Comparison of ENCODE assay signal across 13 cellular contexts in the genomic region with DNA sequence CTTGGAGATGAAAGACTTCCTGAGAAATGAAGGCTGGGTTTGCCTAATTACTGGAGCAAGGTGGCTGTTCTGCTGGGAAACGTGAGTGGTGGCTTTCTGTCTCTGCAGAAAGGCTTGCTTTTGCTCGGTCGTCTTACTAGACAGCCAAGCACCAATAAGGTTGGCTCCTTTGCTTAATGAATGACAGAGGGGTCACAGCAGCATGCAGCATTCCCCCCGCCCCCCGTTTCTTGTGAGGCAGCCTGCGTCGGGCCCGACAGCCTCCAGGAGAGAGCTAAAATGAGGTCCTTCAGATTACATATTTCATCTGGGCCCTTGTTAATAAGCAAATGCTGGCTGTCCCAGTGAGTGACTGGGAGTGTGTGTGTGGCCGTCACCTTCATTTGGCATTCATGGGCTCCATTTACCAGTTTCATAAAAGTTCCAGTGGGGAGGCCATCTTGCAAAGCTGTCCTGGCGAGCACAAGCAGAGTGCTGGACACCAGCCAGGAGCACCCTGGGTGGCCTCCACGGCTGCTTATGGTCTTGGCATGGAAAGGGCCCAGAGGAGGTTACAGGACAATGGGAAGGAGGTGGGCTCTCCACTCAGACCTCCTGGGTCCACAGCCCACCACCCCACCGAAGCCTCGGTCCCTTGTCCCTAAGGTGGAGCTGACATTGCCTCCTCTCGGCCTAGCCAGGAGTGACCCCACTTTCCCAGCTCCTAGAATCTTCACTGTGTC. TPM values are rescaled to one million over a fixed set of nuclear protein-coding genes. Genes with fewer than 3 reads are reported as not detected.
A peak's percentile ranks its signal among the peaks of the same experiment; 100 is the strongest.
DNase-seq lines count a peak whose midpoint lies in the region; ATAC-seq and TF ChIP-seq lines count a peak whose summit lies in the region.
"Had no signal": no experiment of that assay in that cellular context is flagged by ENCODE, and none has a peak within 500 bp of the region (broad histone marks: within the 10 kb centered on the region; RNA-seq: fewer than 3 reads in every experiment).

No MANE protein-coding gene starts in this region.

- no peaks in the 10 kb centered on the region for H3K9me2 ChIP-seq in OCI-LY1 (ENCODE audit: low read depth, low read length)

- peak overlapping the region; percentile 14 for H3K27ac Mint-ChIP-seq in stimulated activated naive CD8-positive, alpha-beta T cell treated with anti-CD3 and anti-CD28 coated beads, Interleukin-15, Interleukin-2, amounts not matched to agents 100 ng/mL and 50 ng/mL, for 24 hours
- H3K27ac Mint-ChIP-seq in endothelial cell (ENCODE audit: unreplicated experiment) = no peak overlapping the region
- H3K27ac Mint-ChIP-seq: activated naive CD8-positive, alpha-beta T cell had no signal

- H3K4me3 ChIP-seq in OCI-LY1 (ENCODE audit: low read depth, low read length, poor library complexity, severe bottlenecking) (peak overlapping the region; percentile 41), upper lobe of left lung (no peak overlapping the region), mammary epithelial cell (replicated peaks in 1 of 3; ENCODE audit: insufficient read depth in 1 of 3, low read depth in 2 of 3, low read length in 3 of 3) (no peak overlapping the region)
- H3K4me3 ChIP-seq: prostate gland had no signal

- no peaks in the 10 kb centered on the region for H3K9me3 Mint-ChIP-seq in stimulated activated naive CD8-positive, alpha-beta T cell treated with anti-CD3 and anti-CD28 coated beads, Interleukin-15, Interleukin-2, amounts not matched to agents 100 ng/mL and 50 ng/mL, for 24 hours
- H3K9me3 Mint-ChIP-seq in endothelial cell (ENCODE audit: unreplicated experiment) = no peaks in the 10 kb centered on the region

- peaks cover 21% of the 10 kb centered on the region for H3K36me3 Mint-ChIP-seq in stimulated activated naive CD8-positive, alpha-beta T cell treated with anti-CD3 and anti-CD28 coated beads, Interleukin-15, Interleukin-2, amounts not matched to agents 100 ng/mL and 50 ng/mL, for 24 hours (ENCODE audit: low read depth)
- H3K36me3 Mint-ChIP-seq in endothelial cell (ENCODE audit: low read depth, unreplicated experiment) = peaks cover 3% of the 10 kb centered on the region
- H3K36me3 Mint-ChIP-seq: activated naive CD8-positive, alpha-beta T cell had no signal

- intact Hi-C loops in mammary epithelial cell (cut with micrococcal nuclease) = no loop called here

- no peak for TF ChIP-seq CTCF in OCI-LY1 (IDR thresholded peaks at IDR 0.05; ENCODE audit: low read length)
- no peak for TF ChIP-seq CTCF in endothelial cell (IDR thresholded peaks at IDR 0.05; ENCODE audit: unreplicated experiment)
- no peak for TF ChIP-seq CTCF in upper lobe of left lung (IDR thresholded peaks at IDR 0.05)
- no peak for TF ChIP-seq CTCF in mammary epithelial cell (conservative IDR thresholded peaks at IDR 0.05 in 1 of 2, IDR thresholded peaks at IDR 0.05 in 1 of 2; ENCODE audit: extremely low read depth in 1 of 2, insufficient read depth in 1 of 2, low read depth in 1 of 2, low read length in 2 of 2)

- H2AFZ ChIP-seq in OCI-LY1 (ENCODE audit: low read length) = no peak overlapping the region
- no peak overlapping the region for H2AFZ ChIP-seq in mammary epithelial cell (ENCODE audit: low read depth, low read length)

- CTCF ChIA-PET in mammary epithelial cell (lab: Charles Lee; ENCODE audit: low non-redundant PET) = interaction anchor here (0.8 kb wide), 1 partner anchor 42 kb away, joined by 32 read pairs; no protein-coding TSS in a partner anchor

- H3K36me3 ChIP-seq in OCI-LY1 (ENCODE audit: insufficient read depth, low read length) = no peaks in the 10 kb centered on the region
- H3K36me3 ChIP-seq in upper lobe of left lung = peaks cover 0 to 19% (median 11%) of the 10 kb centered on the region in 4 donors
- peaks cover 2% of the 10 kb centered on the region for H3K36me3 ChIP-seq in mammary epithelial cell (ENCODE audit: insufficient read depth, low read length)
- H3K36me3 ChIP-seq: prostate gland had no signal

- no TSS peak for BruUV-seq in mammary epithelial cell (replicated peaks; lab: Mats Ljungman, UMichigan)

- H4K20me1 ChIP-seq in OCI-LY1 (ENCODE audit: insufficient read depth, low read length) (no peaks in the 10 kb centered on the region), mammary epithelial cell (ENCODE audit: insufficient read depth, low read length) (no peaks in the 10 kb centered on the region)

- H3K79me2 ChIP-seq in OCI-LY1 (ENCODE audit: insufficient read depth, low read length) (no peaks in the 10 kb centered on the region), mammary epithelial cell (ENCODE audit: insufficient read depth, low read length) (peaks cover 9% of the 10 kb centered on the region)

- no peak overlapping the region for H3K4me3 Mint-ChIP-seq in stimulated activated naive CD8-positive, alpha-beta T cell treated with anti-CD3 and anti-CD28 coated beads, Interleukin-15, Interleukin-2, amounts not matched to agents 100 ng/mL and 50 ng/mL, for 24 hours
- H3K4me3 Mint-ChIP-seq in endothelial cell (ENCODE audit: unreplicated experiment) = peak overlapping the region; percentile 29
- H3K4me3 Mint-ChIP-seq: activated naive CD8-positive, alpha-beta T cell had no signal

- peaks cover 4% of the 10 kb centered on the region; the same call in 1 of the 2 replicates for H3F3A ChIP-seq in OCI-LY1 (ENCODE audit: insufficient read depth, low read length)

- H3K4me1 ChIP-seq in OCI-LY1 (ENCODE audit: insufficient read depth, low read length, severe bottlenecking) = peaks cover 76% of the 10 kb centered on the region
- H3K4me1 ChIP-seq in upper lobe of left lung = peaks cover 40 to 50% (median 46%) of the 10 kb centered on the region in 4 donors
- peaks cover 66% of the 10 kb centered on the region for H3K4me1 ChIP-seq in mammary epithelial cell (ENCODE audit: insufficient read depth, low read length)
- H3K4me1 ChIP-seq: prostate gland had no signal

- peak overlapping the region; percentile 99 for H3K27ac ChIP-seq in OCI-LY1 (ENCODE audit: low read depth, low read length, poor library complexity, severe bottlenecking)
- H3K27ac ChIP-seq in upper lobe of left lung = peak overlapping the region; percentile 59 to 86 (median 81)
- H3K27ac ChIP-seq in mammary epithelial cell (ENCODE audit: insufficient read depth, low read depth, low read length) = no peak overlapping the region
- H3K27ac ChIP-seq: prostate gland had no signal

- H3K9ac ChIP-seq in OCI-LY1 (ENCODE audit: low read length) (peak overlapping the region; percentile 52; the same call in 1 of the 2 replicates), mammary epithelial cell (ENCODE audit: insufficient read depth, low read length) (no peak overlapping the region)

- in situ Hi-C loops in mammary epithelial cell (cut with MboI; ENCODE audit: low sequenced_read_pairs in 2 of 2) = loop anchor here in 1 of 2 donors (25.0 kb wide), 1 partner anchor 599 kb away; no protein-coding TSS in a partner anchor

- H3K4me2 ChIP-seq in OCI-LY1 (ENCODE audit: low read length) (peak overlapping the region; percentile 57), mammary epithelial cell (ENCODE audit: insufficient read depth, low read depth, low read length) (no peak overlapping the region)

- no peaks in the 10 kb centered on the region for H3K27me3 Mint-ChIP-seq in stimulated activated naive CD8-positive, alpha-beta T cell treated with anti-CD3 and anti-CD28 coated beads, Interleukin-15, Interleukin-2, amounts not matched to agents 100 ng/mL and 50 ng/mL, for 24 hours
- peaks cover 6% of the 10 kb centered on the region for H3K27me3 Mint-ChIP-seq in endothelial cell (ENCODE audit: unreplicated experiment)
- H3K27me3 Mint-ChIP-seq: activated naive CD8-positive, alpha-beta T cell had no signal

- no peak for ATAC-seq in stimulated activated naive CD8-positive, alpha-beta T cell treated with anti-CD3 and anti-CD28 coated beads, Interleukin-15, Interleukin-2, amounts not matched to agents 100 U/mL and 50 U/mL, for 24 hours
- ATAC-seq in upper lobe of left lung (ENCODE audit: low FRiP score in 2 of 2) (no peak), HG03196 (IDR thresholded peaks at IDR 0.05; ENCODE audit: unreplicated experiment) (no peak)
- ATAC-seq: left colon had no signal

- TF ChIP-seq POLR2A in upper lobe of left lung (IDR thresholded peaks at IDR 0.05) = no peak

- no peak for DNase-seq in stimulated activated naive CD8-positive, alpha-beta T cell treated with anti-CD3 and anti-CD28 coated beads, Interleukin-15, Interleukin-2, amounts not matched to agents 100 U/mL and 50 U/mL, for 24 hours
- no peak for DNase-seq in endothelial cell (ENCODE audit: low spot score)
- DNase-seq in upper lobe of left lung = no peak
- DNase-seq in mucosa of gallbladder (ENCODE audit: low spot score) = no peak
- DNase-seq in mammary epithelial cell = no peak
- DNase-seq: NCI-H1694, NCI-H526 treated with DMSO at 0.1 percent for 48 hours had no signal

- H3K9me3 ChIP-seq in OCI-LY1 (ENCODE audit: low read length) (no peaks in the 10 kb centered on the region), upper lobe of left lung (no peaks in the 10 kb centered on the region), mammary epithelial cell (replicated peaks; ENCODE audit: insufficient read depth, low read length) (no peaks in the 10 kb centered on the region)
- H3K9me3 ChIP-seq: prostate gland had no signal

- H3K27me3 ChIP-seq in OCI-LY1 (ENCODE audit: insufficient read depth, low read length) = no peaks in the 10 kb centered on the region
- no peaks in the 10 kb centered on the region for H3K27me3 ChIP-seq in upper lobe of left lung
- H3K27me3 ChIP-seq in mammary epithelial cell (ENCODE audit: insufficient read depth, low read length) = no peaks in the 10 kb centered on the region

- no peak for TF ChIP-seq EP300 in upper lobe of left lung (IDR thresholded peaks at IDR 0.05)

- peaks cover 48% of the 10 kb centered on the region for H3K4me1 Mint-ChIP-seq in stimulated activated naive CD8-positive, alpha-beta T cell treated with anti-CD3 and anti-CD28 coated beads, Interleukin-15, Interleukin-2, amounts not matched to agents 100 ng/mL and 50 ng/mL, for 24 hours (ENCODE audit: low read depth)
- H3K4me1 Mint-ChIP-seq in endothelial cell (ENCODE audit: unreplicated experiment) = peaks cover 37% of the 10 kb centered on the region

- WGBS in upper lobe of left lung, 2 donors = 72 to 78% methylated on average over 12 to 14 of the region's 14 CpGs
- WGBS in mammary epithelial cell (ENCODE audit: low coverage, missing lambda C conversion rate) = 96% methylated on average over 12 of the region's 14 CpGs

- dilution Hi-C loops in mammary epithelial cell (cut with HindIII; ENCODE audit: low sequenced_read_pairs) = loop anchor here (5.0 kb wide), 1 partner anchor 329 kb away; a partner anchor contains a TSS

RNA-seq across cellular contexts. Expression of a gene that starts 37.2 kb away (rescaled TPM):
- 12.1 TPM for total RNA-seq in endothelial cell (ENCODE audit: unreplicated experiment)
- total RNA-seq in upper lobe of left lung = 100 to 1,000 TPM in 1 of 6 donors, 10 to 100 TPM in 4, 1 to 10 TPM in 1; 3.1 to 223 (median 46.0) TPM
- 48.7 TPM for total RNA-seq in mucosa of gallbladder
- total RNA-seq in mammary epithelial cell = 100 to 1,000 TPM in 1 of 2 donors, 10 to 100 TPM in 1; 64.0 to 161 TPM
- 253 TPM for polyA plus RNA-seq in mammary epithelial cell
- 493 TPM for polyA minus RNA-seq in mammary epithelial cell
